Comparison of ENCODE assay signal across 8 cellular contexts in genomic region chr3:49673715-49674490, GRCh38. TPM values are rescaled to one million over a fixed set of nuclear protein-coding genes. Genes with fewer than 3 reads are reported as not detected.
DNase-seq lines count a peak whose midpoint lies in the region; ATAC-seq and TF ChIP-seq lines count a peak whose summit lies in the region.

APEH (plus strand) TSS chr3:49674351; CDS start chr3:49674402, 51 bp downstream.

- TF ChIP-seq EP300 in suprapubic skin (IDR thresholded peaks at IDR 0.05) = no peak

- H3K14ac ChIP-seq in neuronal stem cell (ENCODE audit: low read length) = peak within 1 kb of the TSS; percentile 11

- peak; percentile 75 for ATAC-seq in GM21737 (IDR thresholded peaks at IDR 0.05; ENCODE audit: unreplicated experiment)
- ATAC-seq in activated T-cell treated with anti-CD3 and anti-CD28 coated beads, Interleukin-2, amount 50 U/mL, for 4 hours = peak; percentile 87 to 88

- H3K4me3 Mint-ChIP-seq in activated T-cell treated with anti-CD3 and anti-CD28 coated beads, Interleukin-2, amount 50 U/mL, for 4 hours = peak within 1 kb of the TSS; percentile 88

- peak within 1 kb of the TSS; percentile 97 for H2AK5ac ChIP-seq in neuronal stem cell (ENCODE audit: low read depth, low read length)

- H2BK120ac ChIP-seq in neuronal stem cell (ENCODE audit: low read depth, low read length) = peak within 1 kb of the TSS; percentile 73

- WGBS in neuronal stem cell (ENCODE audit: extremely low coverage in 2 of 2, insufficient read length in 2 of 2, insufficient replicate concordance in 1 of 2), 2 donors = no CpG with 5 or more reads among the region's 71 CpGs
- 1% methylated on average over 28 of the region's 71 CpGs for WGBS in suprapubic skin

- no peak for TF ChIP-seq CTCF in suprapubic skin (IDR thresholded peaks at IDR 0.05)

- H3K4me3 ChIP-seq in neuronal stem cell (ENCODE audit: low read length in 2 of 2) (peak within 1 kb of the TSS; percentile 90 to 96), suprapubic skin (peak within 1 kb of the TSS; percentile 78)

- peaks cover 33% of the 10 kb centered on the region for H3K4me1 Mint-ChIP-seq in activated T-cell treated with anti-CD3 and anti-CD28 coated beads, Interleukin-2, amount 50 U/mL, for 4 hours (ENCODE audit: low read depth)

- H3K27ac ChIP-seq in neuronal stem cell (replicated peaks; ENCODE audit: low read length) (peak within 1 kb of the TSS; percentile 91), suprapubic skin (peak within 1 kb of the TSS; percentile 91)

- peak within 1 kb of the TSS; percentile 92 for H3K4me2 ChIP-seq in neuronal stem cell (ENCODE audit: insufficient read depth, low read length, poor library complexity, severe bottlenecking)

- H2BK12ac ChIP-seq in neuronal stem cell (ENCODE audit: low read length) = no peak within 1 kb of the TSS

- peak within 1 kb of the TSS; percentile 78 for H3K23ac ChIP-seq in neuronal stem cell (ENCODE audit: low read depth, low read length, poor library complexity)

- H4K91ac ChIP-seq in neuronal stem cell (ENCODE audit: low read depth, low read length, poor library complexity) = no peak within 1 kb of the TSS

- H3K9me3 Mint-ChIP-seq in activated T-cell treated with anti-CD3 and anti-CD28 coated beads, Interleukin-2, amount 50 U/mL, for 4 hours = no peaks in the 10 kb centered on the region

- H3K4me1 ChIP-seq in neuronal stem cell (ENCODE audit: control insufficient read depth in 2 of 2, insufficient read depth in 1 of 2, low read depth in 1 of 2, low read length in 2 of 2) (peaks cover 7 to 10% of the 10 kb centered on the region in 2 donors), suprapubic skin (peaks cover 21% of the 10 kb centered on the region)

- no peak within 1 kb of the TSS for H4K8ac ChIP-seq in neuronal stem cell (ENCODE audit: low read depth, low read length)

- peak within 1 kb of the TSS; percentile 80 for H3K4ac ChIP-seq in neuronal stem cell (ENCODE audit: low read length)

- H3K18ac ChIP-seq in neuronal stem cell (ENCODE audit: low read length) = peak within 1 kb of the TSS; percentile 93

- peak within 1 kb of the TSS; percentile 32 for H2BK15ac ChIP-seq in neuronal stem cell (ENCODE audit: low read length)

- H3K27me3 Mint-ChIP-seq in activated T-cell treated with anti-CD3 and anti-CD28 coated beads, Interleukin-2, amount 50 U/mL, for 4 hours (ENCODE audit: low read depth) = no peaks in the 10 kb centered on the region

- peak within 1 kb of the TSS; percentile 78 for H2BK5ac ChIP-seq in neuronal stem cell (ENCODE audit: low read length)

- H3K27me3 ChIP-seq in neuronal stem cell (ENCODE audit: control insufficient read depth in 3 of 3, insufficient read depth in 3 of 3, low read depth in 1 of 3, low read length in 3 of 3) (no peaks in the 10 kb centered on the region), suprapubic skin (no peaks in the 10 kb centered on the region)

- peak in 1 of 2 donors; percentile 52 for TF ChIP-seq POLR2A in suprapubic skin (IDR thresholded peaks at IDR 0.05)

- H2AFZ ChIP-seq in neuronal stem cell (ENCODE audit: low read length) = peak within 1 kb of the TSS; percentile 93

- H3K79me1 ChIP-seq in neuronal stem cell (ENCODE audit: low read depth, low read length) = peaks cover 4% of the 10 kb centered on the region

- H3K36me3 Mint-ChIP-seq in activated T-cell treated with anti-CD3 and anti-CD28 coated beads, Interleukin-2, amount 50 U/mL, for 4 hours (ENCODE audit: insufficient read depth) = peaks cover 17% of the 10 kb centered on the region

- H3K36me3 ChIP-seq in neuronal stem cell (replicated peaks in 1 of 2; ENCODE audit: control insufficient read depth in 2 of 2, insufficient read depth in 2 of 2, low read length in 2 of 2) (peaks cover 26 to 38% of the 10 kb centered on the region in 2 donors), suprapubic skin (peaks cover 34% of the 10 kb centered on the region)

- H3K9me3 ChIP-seq in neuronal stem cell (replicated peaks in 1 of 2; ENCODE audit: control insufficient read depth in 2 of 2, insufficient read depth in 1 of 2, low read depth in 1 of 2, low read length in 2 of 2) (no peaks in the 10 kb centered on the region), suprapubic skin (no peaks in the 10 kb centered on the region)

- DNase-seq in D341Med (ENCODE audit: low spot score) (peak; percentile 99), LHCN-M2 (ENCODE audit: low read depth) (peak; percentile 98), fibroblast of the conjunctiva (ENCODE audit: low read depth) (peak; percentile 95), neuronal stem cell (ENCODE audit: low spot score) (peak; percentile 95), suprapubic skin (ENCODE audit: low spot score in 2 of 2) (peak; percentile 97), NK-92 (lab: John Stamatoyannopoulos, UW; ENCODE audit: unreplicated experiment) (no peak)
- peak; percentile 97 for DNase-seq in activated T-cell treated with anti-CD3 and anti-CD28 coated beads, Interleukin-2, amount 50 U/mL, for 4 hours

- peak within 1 kb of the TSS; percentile 90 for H3K9ac ChIP-seq in neuronal stem cell (ENCODE audit: low read depth, low read length, poor library complexity)

RNA-seq across cellular contexts. Expression of gene APEH, which starts in this region (rescaled TPM):
- total RNA-seq in LHCN-M2 (2014; rRNA removed) (152 and 157 TPM in 2 replicates), suprapubic skin (100 to 1,000 TPM in 1 of 4 donors, 10 to 100 TPM in 3; 81.8 to 103 (median 91.2) TPM)
- 143 TPM for polyA plus RNA-seq in LHCN-M2 (2012)
- 100 to 1,000 TPM; 129 to 183 (median 171) TPM for total RNA-seq in activated T-cell treated with anti-CD3 and anti-CD28 coated beads, Interleukin-2, amount 50 U/mL, for 4 hours
- polyA plus RNA-seq in neuronal stem cell (2013, experiment 1 of 2) = 50.1 TPM
- polyA plus RNA-seq in neuronal stem cell (2013, experiment 2 of 2) = 46.8 TPM
